Comparison of ENCODE assay signal across 24 cellular contexts in genomic region chr17:7702776-7703175, GRCh38. TPM values are rescaled to one million over a fixed set of nuclear protein-coding genes. Genes with fewer than 3 reads are reported as not detected.
DNase-seq lines count a peak whose midpoint lies in the region; ATAC-seq, FAIRE-seq and TF ChIP-seq lines count a peak whose summit lies in the region.
"Had no signal": no experiment of that assay in that cellular context is flagged by ENCODE, and none has a peak within 500 bp of the region (broad histone marks: within the 10 kb centered on the region; RNA-seq: fewer than 3 reads in every experiment).

No MANE protein-coding gene starts in this region.

- no peaks in the 10 kb centered on the region for H4K20me1 ChIP-seq in endothelial cell of umbilical vein (replicated peaks; ENCODE audit: control insufficient read depth, extremely low read depth, insufficient read depth, low read length)
- no peaks in the 10 kb centered on the region for H4K20me1 ChIP-seq in hepatocyte (ENCODE audit: insufficient read depth, poor library complexity, severe bottlenecking)

- H3K4me3 Mint-ChIP-seq in neural crest cell, result no peak overlapping the region
- no peak overlapping the region for H3K4me3 Mint-ChIP-seq in effector memory CD8-positive, alpha-beta T cell
- H3K4me3 Mint-ChIP-seq: CD8-positive, alpha-beta T cell had no signal

- H3K4me1 Mint-ChIP-seq in neural crest cell, result peaks cover 41% of the 10 kb centered on the region
- H3K4me1 Mint-ChIP-seq in effector memory CD8-positive, alpha-beta T cell (ENCODE audit: low read depth in 2 of 2), result peaks cover 15 to 17% of the 10 kb centered on the region in 2 donors

- H3K36me3 ChIP-seq in Panc1 (ENCODE audit: control insufficient read depth, insufficient read depth, low read length) (no peaks in the 10 kb centered on the region), endothelial cell of umbilical vein (ENCODE audit: control insufficient read depth in 2 of 2, extremely low read depth in 1 of 2, insufficient read depth in 2 of 2, low read length in 2 of 2) (peaks cover 0 to 8% of the 10 kb centered on the region in 2 experiments), hepatocyte (replicated peaks; ENCODE audit: insufficient read depth, low read depth) (no peaks in the 10 kb centered on the region)

- H3K9me3 ChIP-seq in Panc1 (ENCODE audit: control insufficient read depth, insufficient read depth, low read depth, low read length) (no peaks in the 10 kb centered on the region), endothelial cell of umbilical vein (replicated peaks; ENCODE audit: control insufficient read depth, insufficient read depth, low read length) (no peaks in the 10 kb centered on the region), hepatocyte (ENCODE audit: low read depth) (no peaks in the 10 kb centered on the region)
- H3K9me3 ChIP-seq: BLaER1 treated with 17β-estradiol and CSF1 and Interleukin-3, amounts not matched to agents 10 nM and 100 nM; MG63 had no signal

- H3K9me3 Mint-ChIP-seq in neural crest cell, result no peaks in the 10 kb centered on the region
- H3K9me3 Mint-ChIP-seq in effector memory CD8-positive, alpha-beta T cell, result no peaks in the 10 kb centered on the region
- H3K9me3 Mint-ChIP-seq: CD8-positive, alpha-beta T cell; HFFc6 had no signal

- no peak overlapping the region for H3K27ac ChIP-seq in Panc1 (ENCODE audit: low read length)
- no peak overlapping the region for H3K27ac ChIP-seq in endothelial cell of umbilical vein (ENCODE audit: insufficient read depth, low read depth, low read length)
- no peak overlapping the region for H3K27ac ChIP-seq in hepatocyte
- H3K27ac ChIP-seq: BLaER1 treated with 17β-estradiol and CSF1 and Interleukin-3, amounts not matched to agents 10 nM and 100 nM had no signal

- no peak overlapping the region for H2AFZ ChIP-seq in endothelial cell of umbilical vein (ENCODE audit: low read depth, low read length)
- no peak overlapping the region for H2AFZ ChIP-seq in hepatocyte

- H3K4me1 ChIP-seq in Panc1 (ENCODE audit: control insufficient read depth, insufficient read depth, low read length), result peaks cover 12% of the 10 kb centered on the region; the same call in 1 of the 2 replicates
- peaks cover 3% of the 10 kb centered on the region for H3K4me1 ChIP-seq in endothelial cell of umbilical vein (ENCODE audit: control insufficient read depth, extremely low read depth, insufficient read depth, low read length)
- H3K4me1 ChIP-seq in hepatocyte (ENCODE audit: insufficient read depth), result peaks cover 22% of the 10 kb centered on the region

- H3K36me3 Mint-ChIP-seq in neural crest cell (ENCODE audit: low read depth), result peaks cover 5% of the 10 kb centered on the region
- H3K36me3 Mint-ChIP-seq in effector memory CD8-positive, alpha-beta T cell (ENCODE audit: insufficient read depth), result peaks cover 15% of the 10 kb centered on the region

- POLR2A ChIA-PET in Panc1 (lab: Charles Lee) (interaction anchor here (0.5 to 0.6 kb wide), 2 partner anchors 16 to 159 kb away, joined by 4 to 6 read pairs; no protein-coding TSS in a partner anchor), endothelial cell of umbilical vein (lab: Charles Lee) (interaction anchor here (0.7 kb wide), 1 partner anchor 37 kb away, joined by 4 read pairs; no protein-coding TSS in a partner anchor)

- H3K4me2 ChIP-seq in endothelial cell of umbilical vein (ENCODE audit: insufficient read depth, low read length) (no peak overlapping the region), hepatocyte (no peak overlapping the region)
- H3K4me2 ChIP-seq: BLaER1 treated with 17β-estradiol and CSF1 and Interleukin-3, amounts not matched to agents 10 nM and 100 nM had no signal

- BruUV-seq in Panc1 (replicated peaks; lab: Mats Ljungman, UMichigan) (TSS peak; percentile 85), endothelial cell of umbilical vein (replicated peaks; lab: Mats Ljungman, UMichigan) (TSS peak; percentile 39)

- dilution Hi-C loops in endothelial cell of umbilical vein (cut with MboI; ENCODE audit: extremely low pct_ligation_motif_present, low sequenced_read_pairs), result no loop called here

- H3K27me3 ChIP-seq in Panc1 (ENCODE audit: control insufficient read depth, insufficient read depth, low read length) (no peaks in the 10 kb centered on the region), endothelial cell of umbilical vein (ENCODE audit: control insufficient read depth in 2 of 2, insufficient read depth in 2 of 2, low read length in 2 of 2) (peaks cover 33 to 35% of the 10 kb centered on the region in 2 experiments), hepatocyte (peaks cover 16% of the 10 kb centered on the region)

- H3K9me1 ChIP-seq in endothelial cell of umbilical vein (replicated peaks; ENCODE audit: control insufficient read depth, extremely low read depth, insufficient read depth, low read length), result no peaks in the 10 kb centered on the region

- no peak for TF ChIP-seq POLR2A in endothelial cell of umbilical vein (IDR thresholded peaks at IDR 0.05; ENCODE audit: low read depth, low read length)

- H3K79me2 ChIP-seq in endothelial cell of umbilical vein (ENCODE audit: control insufficient read depth, insufficient read depth, low read length), result no peaks in the 10 kb centered on the region
- peaks cover 6% of the 10 kb centered on the region for H3K79me2 ChIP-seq in hepatocyte

- DNase-seq in Panc1 (ENCODE audit: low read depth, low spot score) (no peak), endothelial cell of umbilical vein (ENCODE audit: low read depth, low spot score) (no peak), neural crest cell (ENCODE audit: low read depth, low spot score) (no peak), hepatocyte (ENCODE audit: low spot score) (no peak), COLO829 (ENCODE audit: low spot score) (no peak)
- DNase-seq in effector memory CD8-positive, alpha-beta T cell, result no peak
- DNase-seq: Calu3, HFFc6, MG63, NCI-H1694 treated with DMSO at 0.1 percent for 48 hours, NCI-H446, NCI-H526 treated with DMSO at 0.1 percent for 48 hours, PC-3, RPMI8226 had no signal

- in situ Hi-C loops in Panc1 (cut with HindIII; ENCODE audit: low pct_unique_long_range_greater_than_20kb, low sequenced_read_pairs), result no loop called here

- WGBS in hepatocyte (ENCODE audit: low lambda C conversion rate, missing lambda C conversion rate), result 87% methylated on average over 13 of the region's 13 CpGs

- no peak for FAIRE-seq in endothelial cell of umbilical vein (lab: Jason Lieb, UNC)
- FAIRE-seq: GM12892, GM18507, HepG2, K562 had no signal

- H3K9ac ChIP-seq in endothelial cell of umbilical vein (replicated peaks; ENCODE audit: extremely low read depth, insufficient read depth, low read length), result no peak overlapping the region
- H3K9ac ChIP-seq: BLaER1 treated with 17β-estradiol and CSF1 and Interleukin-3, amounts not matched to agents 10 nM and 100 nM had no signal

- H3K9me2 ChIP-seq in hepatocyte (replicated peaks; ENCODE audit: insufficient read depth), result no peaks in the 10 kb centered on the region

- CTCF ChIA-PET in Panc1 (lab: Charles Lee) (interaction anchor here (0.6 kb wide), 2 partner anchors 69 to 408 kb away, joined by 3 to 5 read pairs; no protein-coding TSS in a partner anchor), endothelial cell of umbilical vein (lab: Charles Lee) (interaction anchor here (0.6 to 5.1 kb wide), 2 partner anchors 13 to 657 kb away, joined by 3 to 45 read pairs; partner anchors contain the start of gene DNAH2)

- peak overlapping the region; percentile 96 for H3K27ac Mint-ChIP-seq in neural crest cell (ENCODE audit: unreplicated experiment)
- no peak overlapping the region for H3K27ac Mint-ChIP-seq in effector memory CD8-positive, alpha-beta T cell
- H3K27ac Mint-ChIP-seq: CD8-positive, alpha-beta T cell had no signal

- H3K27me3 Mint-ChIP-seq in neural crest cell (ENCODE audit: low read depth), result peaks cover 15% of the 10 kb centered on the region
- H3K27me3 Mint-ChIP-seq in effector memory CD8-positive, alpha-beta T cell, result peaks cover 51 to 69% of the 10 kb centered on the region in 2 donors

- no peak for ATAC-seq in Panc1
- ATAC-seq in effector memory CD8-positive, alpha-beta T cell (replicated peaks), result no peak
- ATAC-seq in HG03095 (IDR thresholded peaks at IDR 0.05; ENCODE audit: unreplicated experiment), result no peak
- ATAC-seq: PC-3 had no signal

- H3K4me3 ChIP-seq in Panc1 (ENCODE audit: low read depth in 2 of 2, low read length in 2 of 2) (no peak overlapping the region), endothelial cell of umbilical vein (replicated peaks in 1 of 3; ENCODE audit: insufficient read depth in 1 of 3, low read depth in 1 of 3, low read length in 3 of 3) (no peak overlapping the region), hepatocyte (no peak overlapping the region)
- H3K4me3 ChIP-seq: BLaER1 treated with 17β-estradiol and CSF1 and Interleukin-3, amounts not matched to agents 10 nM and 100 nM; K562; MG63 had no signal

- TF ChIP-seq CTCF in Panc1 (IDR thresholded peaks at IDR 0.05) (no peak), endothelial cell of umbilical vein (IDR thresholded peaks at IDR 0.05; ENCODE audit: extremely low read depth in 1 of 2, insufficient read depth in 1 of 2, low read depth in 1 of 2, low read length in 2 of 2) (no peak), neural crest cell (conservative IDR thresholded peaks at IDR 0.05) (no peak), hepatocyte (IDR thresholded peaks at IDR 0.05; ENCODE audit: poor library complexity) (no peak)

- intact Hi-C loops in Panc1 (cut with micrococcal nuclease; ENCODE audit: unreplicated experiment) (no loop called here), endothelial cell of umbilical vein (cut with micrococcal nuclease) (no loop called here)

RNA-seq across cellular contexts. Expression of gene EFNB3, which starts 2.2 kb away (rescaled TPM):
- total RNA-seq in Panc1 (2021; ENCODE audit: unreplicated experiment) (2.5 TPM), endothelial cell of umbilical vein (1.1 and 1.4 TPM in 2 replicates), neural crest cell (25.3 and 25.5 TPM in 2 replicates), hepatocyte (7.4 and 8.6 TPM in 2 replicates)
- 2.7 TPM for polyA plus RNA-seq in Panc1 (2012; ENCODE audit: insufficient read length)
- polyA plus RNA-seq in endothelial cell of umbilical vein (2.9 and 3.1 TPM in 2 replicates), hepatocyte (10.6 and 16.6 TPM in 2 replicates)
- 1.2 and 1.3 TPM in 2 replicates for polyA plus RNA-seq in endothelial cell of umbilical vein (2011; cell fraction: cytosol; rRNA removed)
- polyA plus RNA-seq in endothelial cell of umbilical vein (2011; cell fraction: nucleus; rRNA removed), result 2.0 TPM in 2 replicates
- polyA plus RNA-seq in endothelial cell of umbilical vein (2012), result 2.1 and 4.1 TPM in 2 replicates
- polyA minus RNA-seq in endothelial cell of umbilical vein, result 2.0 and 2.9 TPM in 2 replicates
- polyA minus RNA-seq in endothelial cell of umbilical vein (2011; cell fraction: cytosol; rRNA and poly(A)+ RNA removed), result not detected
- polyA minus RNA-seq in endothelial cell of umbilical vein (2011; cell fraction: nucleus; rRNA and poly(A)+ RNA removed), result 0.34 and 0.53 TPM in 2 replicates
- total RNA-seq: CD8-positive, alpha-beta T cell; K562 had no signal
- polyA plus RNA-seq: K562 had no signal

RNA-seq across cellular contexts. Expression of gene WRAP53, which starts 14.5 kb away (rescaled TPM):
- total RNA-seq in Panc1 (2021; ENCODE audit: unreplicated experiment), result 27.0 TPM
- polyA plus RNA-seq in Panc1 (2012; ENCODE audit: insufficient read length), result 36.6 TPM
- total RNA-seq in endothelial cell of umbilical vein, result 23.7 and 28.0 TPM in 2 replicates
- 17.9 and 21.8 TPM in 2 replicates for polyA plus RNA-seq in endothelial cell of umbilical vein
- 14.4 and 15.9 TPM in 2 replicates for polyA plus RNA-seq in endothelial cell of umbilical vein (2011; cell fraction: cytosol; rRNA removed)
- 16.5 and 16.7 TPM in 2 replicates for polyA plus RNA-seq in endothelial cell of umbilical vein (2011; cell fraction: nucleus; rRNA removed)
- polyA plus RNA-seq in endothelial cell of umbilical vein (2012), result 13.6 and 19.2 TPM in 2 replicates
- 7.9 and 8.9 TPM in 2 replicates for polyA minus RNA-seq in endothelial cell of umbilical vein
- polyA minus RNA-seq in endothelial cell of umbilical vein (2011; cell fraction: cytosol; rRNA and poly(A)+ RNA removed), result 23.6 TPM
- 4.6 and 4.7 TPM in 2 replicates for polyA minus RNA-seq in endothelial cell of umbilical vein (2011; cell fraction: nucleus; rRNA and poly(A)+ RNA removed)
- 35.7 and 41.1 TPM in 2 replicates for total RNA-seq in neural crest cell
- 3.8 and 7.8 TPM in 2 replicates for total RNA-seq in hepatocyte
- polyA plus RNA-seq in hepatocyte, result 9.0 and 12.0 TPM in 2 replicates

RNA-seq across cellular contexts. Expression of gene DNAH2, which starts 14.8 kb away (rescaled TPM):
- total RNA-seq in Panc1 (2021; ENCODE audit: unreplicated experiment), result 0.13 TPM
- polyA plus RNA-seq in Panc1 (2012; ENCODE audit: insufficient read length), result 0.13 TPM
- total RNA-seq in endothelial cell of umbilical vein, result 0.11 TPM in 1 of 2 replicates, not detected in the other
- 0.06 and 0.10 TPM in 2 replicates for polyA plus RNA-seq in endothelial cell of umbilical vein
- 0.03 and 0.04 TPM in 2 replicates for polyA plus RNA-seq in endothelial cell of umbilical vein (2011; cell fraction: cytosol; rRNA removed)
- 0.29 and 0.34 TPM in 2 replicates for polyA plus RNA-seq in endothelial cell of umbilical vein (2011; cell fraction: nucleus; rRNA removed)
- 0.07 TPM in 1 of 2 replicates, not detected in the other for polyA plus RNA-seq in endothelial cell of umbilical vein (2012)
- 0.11 and 0.34 TPM in 2 replicates for polyA minus RNA-seq in endothelial cell of umbilical vein
- 1.2 TPM for polyA minus RNA-seq in endothelial cell of umbilical vein (2011; cell fraction: cytosol; rRNA and poly(A)+ RNA removed)
- 0.43 and 1.2 TPM in 2 replicates for polyA minus RNA-seq in endothelial cell of umbilical vein (2011; cell fraction: nucleus; rRNA and poly(A)+ RNA removed)
- total RNA-seq in neural crest cell, result 0.16 and 0.27 TPM in 2 replicates
- 0.77 and 1.0 TPM in 2 replicates for total RNA-seq in hepatocyte
- polyA plus RNA-seq in hepatocyte, result 2.1 and 4.0 TPM in 2 replicates
- total RNA-seq: CD8-positive, alpha-beta T cell; HepG2; HFFc6; K562; LHCN-M2 had no signal
- polyA plus RNA-seq: HepG2 had no signal

RNA-seq across cellular contexts. Expression of gene TP53, which starts 15.5 kb away (rescaled TPM):
- 129 TPM for total RNA-seq in Panc1 (2021; ENCODE audit: unreplicated experiment)
- 147 TPM for polyA plus RNA-seq in Panc1 (2012; ENCODE audit: insufficient read length)
- 128 and 138 TPM in 2 replicates for total RNA-seq in endothelial cell of umbilical vein
- 82.1 and 85.5 TPM in 2 replicates for polyA plus RNA-seq in endothelial cell of umbilical vein
- 79.5 and 80.1 TPM in 2 replicates for polyA plus RNA-seq in endothelial cell of umbilical vein (2011; cell fraction: cytosol; rRNA removed)
- polyA plus RNA-seq in endothelial cell of umbilical vein (2011; cell fraction: nucleus; rRNA removed), result 62.2 and 67.8 TPM in 2 replicates
- 133 and 141 TPM in 2 replicates for polyA plus RNA-seq in endothelial cell of umbilical vein (2012)
- 68.4 and 72.1 TPM in 2 replicates for polyA minus RNA-seq in endothelial cell of umbilical vein
- polyA minus RNA-seq in endothelial cell of umbilical vein (2011; cell fraction: cytosol; rRNA and poly(A)+ RNA removed), result 20.2 TPM
- polyA minus RNA-seq in endothelial cell of umbilical vein (2011; cell fraction: nucleus; rRNA and poly(A)+ RNA removed), result 29.8 and 33.1 TPM in 2 replicates
- 135 and 150 TPM in 2 replicates for total RNA-seq in neural crest cell
- total RNA-seq in hepatocyte, result 24.2 and 29.6 TPM in 2 replicates
- 26.9 and 31.7 TPM in 2 replicates for polyA plus RNA-seq in hepatocyte

RNA-seq across cellular contexts. Expression of gene ATP1B2, which starts 52.0 kb away (rescaled TPM):
- 0.08 TPM for total RNA-seq in Panc1 (2021; ENCODE audit: unreplicated experiment)
- not detected for polyA plus RNA-seq in Panc1 (2012; ENCODE audit: insufficient read length)
- total RNA-seq in endothelial cell of umbilical vein, result not detected in 2 replicates
- polyA plus RNA-seq in endothelial cell of umbilical vein, result 0.06 TPM in 1 of 2 replicates, not detected in the other
- not detected in 2 replicates for polyA plus RNA-seq in endothelial cell of umbilical vein (2011; cell fraction: cytosol; rRNA removed)
- not detected in 2 replicates for polyA plus RNA-seq in endothelial cell of umbilical vein (2011; cell fraction: nucleus; rRNA removed)
- not detected in 2 replicates for polyA plus RNA-seq in endothelial cell of umbilical vein (2012)
- 0.06 TPM in 1 of 2 replicates, not detected in the other for polyA minus RNA-seq in endothelial cell of umbilical vein
- not detected for polyA minus RNA-seq in endothelial cell of umbilical vein (2011; cell fraction: cytosol; rRNA and poly(A)+ RNA removed)
- not detected in 2 replicates for polyA minus RNA-seq in endothelial cell of umbilical vein (2011; cell fraction: nucleus; rRNA and poly(A)+ RNA removed)
- total RNA-seq in neural crest cell, result 12.1 and 14.3 TPM in 2 replicates
- total RNA-seq in hepatocyte, result 0.04 and 0.23 TPM in 2 replicates
- 2.2 and 2.5 TPM in 2 replicates for polyA plus RNA-seq in hepatocyte
- total RNA-seq: Calu3, Daoy, H4, HepG2, HFFc6, LHCN-M2, PC-3 had no signal
- polyA plus RNA-seq: HepG2 had no signal
